18 cellular contexts compared by ENCODE assay signal in genomic region chr2:161005170-161005569, GRCh38.
DNase-seq lines count a peak whose midpoint lies in the region; ATAC-seq, FAIRE-seq and TF ChIP-seq lines count a peak whose summit lies in the region.
"Had no signal": no experiment of that assay in that cellular context is flagged by ENCODE, and none has a peak within 500 bp of the region (broad histone marks: within the 10 kb centered on the region; RNA-seq: fewer than 3 reads in every experiment).

No MANE protein-coding gene starts in this region.

- CTCF ChIA-PET in PC-3 (lab: Charles Lee) = interaction anchor here (1.2 to 2.2 kb wide), 2 partner anchors 25 to 59 kb away, joined by 3 to 7 read pairs; no protein-coding TSS in a partner anchor

- in situ Hi-C loops in GM13977 (cut with MboI; ENCODE audit: low pct_unique_long_range_greater_than_20kb, low sequenced_read_pairs, unreplicated experiment) = no loop called here

- no peak overlapping the region for H4K91ac ChIP-seq in mesenchymal stem cell (ENCODE audit: low read length)

- H3K4me1 ChIP-seq in PC-3 (ENCODE audit: insufficient read depth, low read length) (0 out of 2 replicates have a peak, but pooled peaks cover 3% of the 10 kb centered on the region), mesenchymal stem cell (ENCODE audit: control insufficient read depth, insufficient read depth, low read depth, low read length) (no peaks in the 10 kb centered on the region), heart left ventricle (no peaks in the 10 kb centered on the region), small intestine (ENCODE audit: control insufficient read depth in 2 of 2, insufficient read depth in 1 of 2, low read depth in 1 of 2, low read length in 1 of 2) (no peaks in the 10 kb centered on the region)
- H3K4me1 ChIP-seq: SJSA1 had no signal

- H3K9ac ChIP-seq in PC-3 (ENCODE audit: low read length) (no peak overlapping the region), mesenchymal stem cell (ENCODE audit: low read length) (no peak overlapping the region)

- no peak overlapping the region for H2BK120ac ChIP-seq in mesenchymal stem cell (ENCODE audit: low read depth, low read length)

- no peak overlapping the region for H3K4me3 ChIP-seq in PC-3 (ENCODE audit: low read length)
- no peak overlapping the region for H3K4me3 ChIP-seq in mesenchymal stem cell (ENCODE audit: insufficient read depth in 1 of 2, low read depth in 1 of 2, low read length in 2 of 2)
- no peak overlapping the region for H3K4me3 ChIP-seq in heart left ventricle
- no peak overlapping the region for H3K4me3 ChIP-seq in small intestine (ENCODE audit: low read depth in 1 of 2, low read length in 2 of 2)
- H3K4me3 ChIP-seq: HAP-1, SJSA1 had no signal

- no TSS peak for BruUV-seq in PC-3 (replicated peaks; lab: Mats Ljungman, UMichigan)

- H3K27ac ChIP-seq in PC-3 (ENCODE audit: low read length) (no peak overlapping the region), mesenchymal stem cell (ENCODE audit: low read length, poor library complexity, severe bottlenecking) (no peak overlapping the region), heart left ventricle (no peak overlapping the region), small intestine (ENCODE audit: low read depth in 1 of 2, low read length in 1 of 2) (no peak overlapping the region)
- H3K27ac ChIP-seq: SJSA1 had no signal

- no peaks in the 10 kb centered on the region for H4K20me1 ChIP-seq in PC-3 (ENCODE audit: low read length)

- TF ChIP-seq CTCF in PC-3 (conservative IDR thresholded peaks at IDR 0.05; ENCODE audit: low read depth, low read length) (no peak), GM13977 (IDR thresholded peaks at IDR 0.05; ENCODE audit: extremely low read depth, insufficient read depth, missing control alignments) (no peak), heart left ventricle (IDR thresholded peaks at IDR 0.05) (no peak)

- FAIRE-seq in H54 (lab: Jason Lieb, UNC) (peak; percentile 43), small intestine (lab: Jason Lieb, UNC) (no peak)
- FAIRE-seq: D721Med had no signal

- no peak overlapping the region for H2BK15ac ChIP-seq in mesenchymal stem cell (ENCODE audit: low read depth, poor library complexity, severe bottlenecking)

- no peak overlapping the region for H3K23ac ChIP-seq in mesenchymal stem cell (ENCODE audit: low read length in 2 of 2)

- no peak overlapping the region for H3K4ac ChIP-seq in mesenchymal stem cell (ENCODE audit: low read depth in 1 of 2, low read length in 2 of 2)

- no peaks in the 10 kb centered on the region for H3K36me3 ChIP-seq in PC-3 (ENCODE audit: low read depth, low read length)
- no peaks in the 10 kb centered on the region for H3K36me3 ChIP-seq in mesenchymal stem cell (ENCODE audit: control insufficient read depth in 1 of 2, insufficient read depth in 2 of 2, low read depth in 1 of 2, low read length in 2 of 2)
- no peaks in the 10 kb centered on the region for H3K36me3 ChIP-seq in heart left ventricle
- no peaks in the 10 kb centered on the region for H3K36me3 ChIP-seq in small intestine (ENCODE audit: control insufficient read depth in 2 of 2, insufficient read depth in 2 of 2, low read length in 2 of 2)
- H3K36me3 ChIP-seq: HAP-1, SJSA1 had no signal

- no peaks in the 10 kb centered on the region for H3K79me2 ChIP-seq in PC-3 (ENCODE audit: low read length)

- H3F3A ChIP-seq in PC-3 (ENCODE audit: low read length, unreplicated experiment) = no peaks in the 10 kb centered on the region

- no peak overlapping the region for H2AFZ ChIP-seq in PC-3 (ENCODE audit: low read length)
- H2AFZ ChIP-seq in mesenchymal stem cell (ENCODE audit: low read depth, low read length) = no peak overlapping the region

- no peak overlapping the region for H3K18ac ChIP-seq in mesenchymal stem cell (ENCODE audit: low read depth in 1 of 2, low read length in 2 of 2)

- H3K27me3 ChIP-seq in PC-3 (ENCODE audit: low read length) = no peaks in the 10 kb centered on the region
- H3K27me3 ChIP-seq in mesenchymal stem cell (ENCODE audit: control insufficient read depth in 1 of 2, insufficient read depth in 1 of 2, low read length in 2 of 2) = no peaks in the 10 kb centered on the region
- no peaks in the 10 kb centered on the region for H3K27me3 ChIP-seq in heart left ventricle
- H3K27me3 ChIP-seq in small intestine (ENCODE audit: control insufficient read depth in 2 of 2, insufficient read depth in 2 of 2, low read length in 2 of 2) = peaks cover 0 to 3% of the 10 kb centered on the region in 2 donors
- H3K27me3 ChIP-seq: SJSA1 had no signal

- WGBS in mesenchymal stem cell = no CpG with 5 or more reads among the region's 1 CpG
- WGBS in heart left ventricle, 4 donors = 0 to 90% (median 44%) methylated on average over 1 of the region's 1 CpG
- WGBS in small intestine, 3 donors = 0 to 69% (median 29%) methylated on average over 1 of the region's 1 CpG

- H2AK5ac ChIP-seq in mesenchymal stem cell (ENCODE audit: low read length, severe bottlenecking) = no peak overlapping the region

- TF ChIP-seq POLR2A in H54 (IDR thresholded peaks at IDR 0.05; ENCODE audit: low read depth, low read length) = no peak
- TF ChIP-seq POLR2A in heart left ventricle (IDR thresholded peaks at IDR 0.05) = no peak

- ATAC-seq in PC-3 (peak; percentile 40), heart left ventricle (no peak)
- ATAC-seq: Panc1 had no signal

- no peak overlapping the region for H2BK5ac ChIP-seq in mesenchymal stem cell (ENCODE audit: low read depth, low read length, poor library complexity, severe bottlenecking)

- DNase-seq in EH (ENCODE audit: low read depth) (peak; percentile 6), H54 (ENCODE audit: insufficient read length, low spot score) (no peak), PC-3 (peak; percentile 23), mesenchymal stem cell (peak; percentile 26), GM13977 (ENCODE audit: low spot score) (no peak), NCI-H774 (lab: John Stamatoyannopoulos, UW) (no peak), heart left ventricle (no peak), small intestine (no peak)
- DNase-seq: C1 segment of cervical spinal cord, MV-4-11, NCI-H1417 treated with DMSO at 0.1 percent for 48 hours, NCI-H1930, NCI-H345, NCI-H524 treated with DMSO at 0.1 percent for 48 hours had no signal

- H4K8ac ChIP-seq in mesenchymal stem cell (ENCODE audit: low read length) = no peak overlapping the region

- H3K79me1 ChIP-seq in mesenchymal stem cell (replicated peaks; ENCODE audit: low read length, poor library complexity, severe bottlenecking) = no peaks in the 10 kb centered on the region

- H3K4me2 ChIP-seq in PC-3 (ENCODE audit: low read length) (no peak overlapping the region), mesenchymal stem cell (ENCODE audit: low read length, poor library complexity, severe bottlenecking) (no peak overlapping the region)

- H3K9me2 ChIP-seq in PC-3 (replicated peaks; ENCODE audit: low read length) = no peaks in the 10 kb centered on the region

- H2BK12ac ChIP-seq in mesenchymal stem cell (ENCODE audit: low read length in 2 of 2) = no peak overlapping the region

- H3K9me3 ChIP-seq in PC-3 (ENCODE audit: low read length) = no peaks in the 10 kb centered on the region
- no peaks in the 10 kb centered on the region for H3K9me3 ChIP-seq in mesenchymal stem cell (ENCODE audit: control insufficient read depth, low read length)
- H3K9me3 ChIP-seq in heart left ventricle = no peaks in the 10 kb centered on the region
- no peaks in the 10 kb centered on the region for H3K9me3 ChIP-seq in small intestine (ENCODE audit: control insufficient read depth, low read depth)
- H3K9me3 ChIP-seq: HAP-1, SJSA1 had no signal

- intact Hi-C loops in PC-3 (cut with micrococcal nuclease) (loop anchor here (5.0 kb wide), 1 partner anchor 57 kb away; no protein-coding TSS in a partner anchor), heart left ventricle (cut with DNase I) (no loop called here)

- POLR2A ChIA-PET in PC-3 (lab: Charles Lee; ENCODE audit: unreplicated experiment) = no interaction called here

- H3K14ac ChIP-seq in mesenchymal stem cell (ENCODE audit: low read length in 2 of 2) = no peak overlapping the region

Comparison
In these comparisons a context has a peak if more than half of its experiments do, and no peak if none do; other contexts are left out.
1. DNase-seq: peak in EH (single experiment), PC-3 (single experiment) and mesenchymal stem cell (single experiment); none in H54 (single experiment), GM13977 (single experiment), NCI-H774 (single experiment), heart left ventricle (0 of 5) and small intestine (single experiment).